ENCODE assay signal across 1 cellular context in the genomic region with DNA sequence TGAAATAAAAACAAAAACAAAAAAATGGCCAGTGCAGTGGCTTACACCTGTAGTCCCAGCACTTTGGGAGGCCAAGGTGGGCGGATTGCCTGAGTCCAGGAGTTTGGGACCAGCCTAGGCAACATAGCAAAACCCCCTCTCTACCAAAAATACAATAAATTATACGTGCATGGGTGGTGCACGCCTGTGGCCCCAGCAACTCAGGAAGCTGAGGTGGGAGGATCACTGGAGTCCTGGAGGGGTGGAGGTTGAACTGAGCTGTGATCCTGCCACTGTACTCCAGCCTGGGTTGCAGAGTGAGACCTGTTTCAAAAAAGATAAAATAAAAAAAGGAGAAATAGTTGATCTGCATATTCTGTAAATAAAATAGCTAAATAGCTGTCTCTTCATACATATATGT.
TF ChIP-seq lines count a peak whose summit lies in the region.

No MANE protein-coding gene starts in this region.

TF ChIP-seq in K562, 482 proteins besides CTCF, POLR2A, EP300 and RAD21:
- no peak for TF ChIP-seq RREB1 (CRISPR knock-in tag; IDR thresholded peaks at IDR 0.05)
- TF ChIP-seq ELK3 (CRISPR knock-in tag; IDR thresholded peaks at IDR 0.05) = no peak
- no peak for TF ChIP-seq NR2C2 (CRISPR knock-in tag; IDR thresholded peaks at IDR 0.05)
- no peak for TF ChIP-seq NR2C2 (tag; IDR thresholded peaks at IDR 0.05)
- TF ChIP-seq HCFC1 (IDR thresholded peaks at IDR 0.05; ENCODE audit: low read depth, low read length) = no peak
- TF ChIP-seq HOMEZ (CRISPR knock-in tag; IDR thresholded peaks at IDR 0.05) = no peak
- TF ChIP-seq, protein P1, sequence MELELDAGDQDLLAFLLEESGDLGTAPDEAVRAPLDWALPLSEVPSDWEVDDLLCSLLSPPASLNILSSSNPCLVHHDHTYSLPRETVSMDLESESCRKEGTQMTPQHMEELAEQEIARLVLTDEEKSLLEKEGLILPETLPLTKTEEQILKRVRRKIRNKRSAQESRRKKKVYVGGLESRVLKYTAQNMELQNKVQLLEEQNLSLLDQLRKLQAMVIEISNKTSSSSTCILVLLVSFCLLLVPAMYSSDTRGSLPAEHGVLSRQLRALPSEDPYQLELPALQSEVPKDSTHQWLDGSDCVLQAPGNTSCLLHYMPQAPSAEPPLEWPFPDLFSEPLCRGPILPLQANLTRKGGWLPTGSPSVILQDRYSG (tag; conservative IDR thresholded peaks at IDR 0.05; ENCODE audit: low read depth) = no peak
